In genomic region chr9:92350129-92350739, GRCh38 we compare ENCODE assay signal across 1 cellular context.
TF ChIP-seq lines count a peak whose summit lies in the region.

No MANE protein-coding gene starts in this region.

TF ChIP-seq in IMR-90, 13 proteins besides CTCF, POLR2A, EP300 and RAD21:
- TF ChIP-seq SMC3 (IDR thresholded peaks at IDR 0.05; ENCODE audit: low read depth, low read length) (no peak), USF2 (IDR thresholded peaks at IDR 0.05; ENCODE audit: low read depth, low read length) (peak; percentile 21; the same call in 1 of the 2 replicates), MAZ (IDR thresholded peaks at IDR 0.05; ENCODE audit: borderline replicate concordance, low read depth, low read length) (no peak)
